In the genomic region with DNA sequence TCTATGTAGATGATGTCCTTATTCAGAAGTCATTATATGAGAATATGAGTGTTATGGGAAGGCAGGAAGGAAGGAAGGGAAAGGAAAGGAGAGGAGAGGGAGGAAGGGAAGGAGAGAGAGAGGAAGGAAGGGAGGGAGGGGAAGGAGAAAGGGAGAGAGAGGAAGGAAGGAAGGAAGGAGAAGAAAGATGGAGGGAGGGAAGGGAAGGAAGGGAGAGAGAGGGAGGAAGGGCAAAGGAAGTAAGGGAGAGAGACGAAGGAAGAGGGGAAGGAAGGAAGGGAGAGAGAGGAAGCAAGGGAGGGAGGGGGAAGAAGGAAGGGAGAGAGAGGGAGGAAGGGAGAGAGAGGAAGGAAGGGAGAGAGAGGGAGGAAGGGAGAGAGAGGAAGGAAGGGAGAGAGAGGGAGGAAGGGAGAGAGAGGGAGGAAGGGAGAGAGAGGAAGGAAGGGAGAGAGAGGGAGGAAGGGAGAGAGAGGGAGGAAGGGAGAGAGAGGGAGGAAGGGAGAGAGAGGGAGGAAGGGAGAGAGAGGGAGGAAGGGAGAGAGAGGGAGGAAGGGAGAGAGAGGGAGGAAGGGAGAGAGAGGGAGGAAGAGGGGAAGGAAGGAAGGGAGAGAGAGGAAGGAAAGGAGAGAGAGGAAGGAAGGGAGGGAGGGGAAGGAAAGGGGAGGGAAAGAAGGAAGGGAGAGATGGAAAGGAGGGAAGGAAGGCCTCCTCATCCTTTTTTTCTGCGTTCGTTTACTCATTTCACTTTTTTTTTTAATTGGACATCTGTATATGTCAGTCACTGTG, we compare ENCODE assay signal across 2 cellular contexts.
DNase-seq lines count a peak whose midpoint lies in the region; ATAC-seq, FAIRE-seq and TF ChIP-seq lines count a peak whose summit lies in the region.
"Not testable (repeated sequence)": the region's sequence is repeated elsewhere in the genome, so short reads cannot be mapped to it uniquely, and the experiment has no call there.

No MANE protein-coding gene starts in this region.

- POLR2A ChIA-PET in H1 (lab: Charles Lee; ENCODE audit: partially characterized antibody); HepG2 (lab: Yijun Ruan, JAX): not testable (repeated sequence)

- not testable (repeated sequence) for H3K14ac ChIP-seq in H1 (ENCODE audit: insufficient read length)

- TF ChIP-seq CTCF in H1 (IDR thresholded peaks at IDR 0.05; ENCODE audit: control extremely low read depth in 1 of 3, insufficient read depth in 1 of 3, low read depth in 1 of 3, low read length in 3 of 3); HepG2 (CRISPR knock-in tag; IDR thresholded peaks at IDR 0.05): not testable (repeated sequence)

- not testable (repeated sequence) for BruUV-seq in HepG2 (replicated peaks; lab: Mats Ljungman, UMichigan)

- not testable (repeated sequence) for H4K8ac ChIP-seq in H1 (ENCODE audit: extremely low read depth, insufficient read depth, low read length)

- H3K4me3 ChIP-seq in H1 (ENCODE audit: extremely low read depth in 1 of 4, insufficient read depth in 2 of 4, low read depth in 3 of 4, low read length in 4 of 4); HepG2 (replicated peaks in 1 of 3; ENCODE audit: insufficient read depth in 1 of 3, low read depth in 2 of 3, low read length in 3 of 3): not testable (repeated sequence)

- not testable (repeated sequence) for H2AFZ ChIP-seq in H1 (ENCODE audit: low read length); HepG2 (ENCODE audit: low read length)

- H2AK5ac ChIP-seq in H1 (ENCODE audit: low read depth, low read length) = peak overlapping the region; percentile 11; the same call in 1 of the 2 replicates

- H3K4ac ChIP-seq in H1 (replicated peaks; ENCODE audit: insufficient read length, low read depth, low read length) = not testable (repeated sequence)

- ATAC-seq in HepG2 = not testable (repeated sequence)

- H4K20me1 ChIP-seq in H1 (replicated peaks in 1 of 2; ENCODE audit: control insufficient read depth in 1 of 2, insufficient read depth in 2 of 2, low read length in 2 of 2); HepG2 (ENCODE audit: insufficient read depth, low read length): not testable (repeated sequence)

- not testable (repeated sequence) for H2BK120ac ChIP-seq in H1 (replicated peaks; ENCODE audit: low read depth, low read length)

- H2BK15ac ChIP-seq in H1 (ENCODE audit: low read length) = not testable (repeated sequence)

- FAIRE-seq in H1 (lab: Jason Lieb, UNC); HepG2 (lab: Jason Lieb, UNC): not testable (repeated sequence)

- H4K91ac ChIP-seq in H1 (replicated peaks; ENCODE audit: insufficient read length, low read length) = peak overlapping the region; percentile 20

- not testable (repeated sequence) for H3K27me3 ChIP-seq in H1 (replicated peaks in 1 of 4; ENCODE audit: control insufficient read depth in 3 of 4, extremely low read depth in 1 of 4, insufficient read depth in 3 of 4, low read length in 3 of 4); HepG2 (ENCODE audit: control insufficient read depth in 1 of 2, insufficient read depth in 2 of 2, low read length in 2 of 2)

- CTCF ChIA-PET in H1 (lab: Charles Lee; ENCODE audit: partially characterized antibody); HepG2 (lab: Yijun Ruan, JAX; ENCODE audit: low intra/inter-chr PET ratio, low total read pairs): not testable (repeated sequence)

- TF ChIP-seq RAD21 in H1 (IDR thresholded peaks at IDR 0.05 in 1 of 2, conservative IDR thresholded peaks at IDR 0.05 in 1 of 2; ENCODE audit: low read depth in 2 of 2, low read length in 2 of 2); HepG2 (CRISPR knock-in tag; IDR thresholded peaks at IDR 0.05): not testable (repeated sequence)

- not testable (repeated sequence) for H3K23me2 ChIP-seq in H1 (ENCODE audit: low read depth, low read length)

- H4K5ac ChIP-seq in H1 (ENCODE audit: insufficient read length, low read depth, low read length) = not testable (repeated sequence)

- H3K36me3 ChIP-seq in H1 (ENCODE audit: control insufficient read depth in 2 of 4, insufficient read depth in 4 of 4, low read length in 3 of 4); HepG2 (replicated peaks in 1 of 2; ENCODE audit: control insufficient read depth in 1 of 2, insufficient read depth in 2 of 2, low read length in 2 of 2): not testable (repeated sequence)

- H2BK12ac ChIP-seq in H1 (ENCODE audit: low read depth, low read length) = not testable (repeated sequence)

- H3K23ac ChIP-seq in H1 (ENCODE audit: insufficient read length) = not testable (repeated sequence)

- not testable (repeated sequence) for H3K79me2 ChIP-seq in H1 (ENCODE audit: control insufficient read depth in 1 of 2, insufficient read depth in 2 of 2, low read length in 2 of 2); HepG2 (ENCODE audit: insufficient read depth, low read length)

- not testable (repeated sequence) for H3K79me1 ChIP-seq in H1 (ENCODE audit: low read depth, low read length)

- 7% methylated on average over 1 of the region's 3 CpGs; no CpG with 5 or more reads in 1 of the 2 experiments for WGBS in H1 (ENCODE audit: extremely low coverage in 1 of 2, insufficient coverage in 1 of 2, insufficient read length in 1 of 2, insufficient replicate concordance in 2 of 2, low coverage in 1 of 2, low lambda C conversion rate in 2 of 2, missing lambda C conversion rate in 1 of 2), 2 experiments
- WGBS in HepG2 (ENCODE audit: low lambda C conversion rate) = 5% methylated on average over 3 of the region's 3 CpGs

- not testable (repeated sequence) for H3K4me2 ChIP-seq in H1 (ENCODE audit: insufficient read depth in 1 of 2, low read depth in 2 of 2, low read length in 2 of 2); HepG2 (ENCODE audit: low read depth, low read length)

- not testable (repeated sequence) for TF ChIP-seq POLR2A in H1 (IDR thresholded peaks at IDR 0.05; ENCODE audit: control extremely low read depth in 1 of 2, low read depth in 2 of 2, low read length in 2 of 2); HepG2 (IDR thresholded peaks at IDR 0.05; ENCODE audit: insufficient read depth in 1 of 2, low read depth in 2 of 2, low read length in 2 of 2)

- H3K27ac ChIP-seq in H1 (ENCODE audit: low read depth, low read length); HepG2 (ENCODE audit: extremely low read length, insufficient read depth, low read length): not testable (repeated sequence)

- H3K4me1 ChIP-seq in H1 (replicated peaks in 1 of 4; ENCODE audit: control insufficient read depth in 3 of 4, insufficient read depth in 4 of 4, low read length in 3 of 4) = peaks cover 6 to 15% (median 9%) of the 10 kb centered on the region in 4 experiments
- not testable (repeated sequence) for H3K4me1 ChIP-seq in HepG2 (ENCODE audit: insufficient read depth, low read length)

- not testable (repeated sequence) for H3K9me3 ChIP-seq in H1 (ENCODE audit: insufficient read depth in 2 of 2, low read depth in 1 of 2, low read length in 1 of 2)
- H3K9me3 ChIP-seq in HepG2 (ENCODE audit: low read length) = peaks cover 18% of the 10 kb centered on the region

- H3K56ac ChIP-seq in H1 (replicated peaks; ENCODE audit: insufficient read length, low read depth, low read length) = not testable (repeated sequence)

- DNase-seq in H1 (ENCODE audit: low read depth in 1 of 2, low spot score in 2 of 2); HepG2 (ENCODE audit: low spot score): not testable (repeated sequence)

- in situ Hi-C loops in HepG2 (cut with HindIII; ENCODE audit: extremely low pct_ligation_motif_present, low pct_unique_long_range_greater_than_20kb) = not testable (repeated sequence)

- H3K18ac ChIP-seq in H1 (ENCODE audit: extremely low read depth, low read length) = not testable (repeated sequence)

- not testable (repeated sequence) for H2BK5ac ChIP-seq in H1 (ENCODE audit: low read depth, low read length)

- not testable (repeated sequence) for H3K9ac ChIP-seq in H1 (replicated peaks in 1 of 4; ENCODE audit: extremely low read depth in 1 of 4, low read depth in 3 of 4, low read length in 3 of 4); HepG2 (ENCODE audit: insufficient read depth, low read depth, low read length)

- not testable (repeated sequence) for TF ChIP-seq EP300 in H1 (IDR thresholded peaks at IDR 0.05; ENCODE audit: borderline replicate concordance in 1 of 2, low read depth in 2 of 2, low read length in 2 of 2); HepG2 (IDR thresholded peaks at IDR 0.05; ENCODE audit: low read depth in 2 of 2, low read length in 2 of 2); HepG2 (CRISPR knock-in tag; IDR thresholded peaks at IDR 0.05; ENCODE audit: borderline replicate concordance)

- intact Hi-C loops in HepG2 (cut with micrococcal nuclease; ENCODE audit: unreplicated experiment) = not testable (repeated sequence)

- H2BK20ac ChIP-seq in H1 (ENCODE audit: low read length) = not testable (repeated sequence)

TF ChIP-seq in HepG2, 621 proteins besides CTCF, POLR2A, EP300 and RAD21:
- TF ChIP-seq PCBP1 (IDR thresholded peaks at IDR 0.05; ENCODE audit: borderline replicate concordance, low read depth, low read length) = peak; percentile 62; the same call in 1 of the 2 replicates
- 0 out of 2 replicates have a peak, but pooled peaks have one; percentile 29 for TF ChIP-seq FOXA1 (IDR thresholded peaks at IDR 0.05)
- TF ChIP-seq FOXA1 (CRISPR knock-in tag; IDR thresholded peaks at IDR 0.05); NONO (CRISPR knock-in tag; conservative IDR thresholded peaks at IDR 0.05): not testable (repeated sequence)
- TF ChIP-seq IKZF1 (IDR thresholded peaks at IDR 0.05) = 0 out of 2 replicates have a peak, but pooled peaks have one; percentile 81
- TF ChIP-seq HNRNPK (IDR thresholded peaks at IDR 0.05; ENCODE audit: low read depth, low read length, poor library complexity, severe bottlenecking) = peak; percentile 95
- TF ChIP-seq NONO (IDR thresholded peaks at IDR 0.05) = peak; percentile 97; the same call in 1 of the 2 replicates
- peak; percentile 76 for TF ChIP-seq PCBP2 (optimal IDR thresholded peaks at IDR 0.05; ENCODE audit: low read depth, low read length, poor library complexity, severe bottlenecking)
- 0 out of 2 replicates have a peak, but pooled peaks have one; percentile 9 for TF ChIP-seq RAD51 (IDR thresholded peaks at IDR 0.05; ENCODE audit: borderline replicate concordance)
